ENCODE assay signal across 1 cellular context in the genomic region with DNA sequence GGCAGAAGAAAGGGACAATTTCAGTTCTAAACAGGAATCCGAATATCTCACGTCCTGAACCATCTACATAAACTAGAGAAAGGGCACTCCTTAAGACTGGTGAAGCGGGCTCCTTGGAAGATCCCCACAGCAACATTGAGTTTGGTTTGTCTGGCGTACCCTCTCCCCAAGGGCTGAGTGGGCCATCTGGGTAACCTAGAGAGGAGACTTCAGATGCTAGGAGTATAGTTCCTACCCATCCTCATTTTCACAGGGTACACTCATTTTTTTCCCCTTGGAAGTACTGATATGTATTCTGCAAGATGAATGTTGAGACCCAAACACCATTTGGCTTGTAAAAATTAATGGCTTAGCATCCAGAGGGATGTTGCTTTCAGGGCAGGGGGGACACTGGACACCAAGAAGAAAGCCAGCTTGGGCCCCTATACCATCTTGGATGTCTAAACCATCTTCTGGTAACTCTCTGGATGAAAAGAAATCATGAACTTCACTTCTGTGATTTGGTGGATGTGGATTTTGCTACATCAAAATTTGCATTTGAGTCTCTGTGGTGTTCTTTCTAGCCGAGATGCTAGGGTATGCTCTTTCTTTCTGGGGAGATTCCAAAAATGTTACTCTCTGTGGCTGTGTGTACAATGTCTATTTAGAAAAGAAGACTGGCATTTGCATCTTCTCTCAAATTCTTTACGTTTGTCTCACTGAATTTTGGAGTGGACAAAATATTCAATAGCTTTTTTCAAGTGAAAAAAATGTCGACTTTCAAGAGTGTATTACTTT.
A peak's percentile ranks its signal among the peaks of the same experiment; 100 is the strongest.
TF ChIP-seq lines count a peak whose summit lies in the region.

No MANE protein-coding gene starts in this region.

TF ChIP-seq in GM12878, 131 proteins besides CTCF, POLR2A, EP300 and RAD21:
- no peak for TF ChIP-seq STAT3 (IDR thresholded peaks at IDR 0.05; ENCODE audit: low read depth, low read length)
- TF ChIP-seq RUNX3 (IDR thresholded peaks at IDR 0.05; ENCODE audit: low read length): peak; percentile 54; the same call in 1 of the 2 replicates
- peak in 1 of 2 experiments; percentile 42; a peak in 1 of 4 replicates for TF ChIP-seq IKZF2 (IDR thresholded peaks at IDR 0.05)
- 0 out of 2 replicates have a peak, but pooled peaks have one; percentile 13 for TF ChIP-seq YY1 (IDR thresholded peaks at IDR 0.05; ENCODE audit: low read depth, low read length)
- TF ChIP-seq RBBP5 (conservative IDR thresholded peaks at IDR 0.05): no peak
- TF ChIP-seq, protein P1, sequence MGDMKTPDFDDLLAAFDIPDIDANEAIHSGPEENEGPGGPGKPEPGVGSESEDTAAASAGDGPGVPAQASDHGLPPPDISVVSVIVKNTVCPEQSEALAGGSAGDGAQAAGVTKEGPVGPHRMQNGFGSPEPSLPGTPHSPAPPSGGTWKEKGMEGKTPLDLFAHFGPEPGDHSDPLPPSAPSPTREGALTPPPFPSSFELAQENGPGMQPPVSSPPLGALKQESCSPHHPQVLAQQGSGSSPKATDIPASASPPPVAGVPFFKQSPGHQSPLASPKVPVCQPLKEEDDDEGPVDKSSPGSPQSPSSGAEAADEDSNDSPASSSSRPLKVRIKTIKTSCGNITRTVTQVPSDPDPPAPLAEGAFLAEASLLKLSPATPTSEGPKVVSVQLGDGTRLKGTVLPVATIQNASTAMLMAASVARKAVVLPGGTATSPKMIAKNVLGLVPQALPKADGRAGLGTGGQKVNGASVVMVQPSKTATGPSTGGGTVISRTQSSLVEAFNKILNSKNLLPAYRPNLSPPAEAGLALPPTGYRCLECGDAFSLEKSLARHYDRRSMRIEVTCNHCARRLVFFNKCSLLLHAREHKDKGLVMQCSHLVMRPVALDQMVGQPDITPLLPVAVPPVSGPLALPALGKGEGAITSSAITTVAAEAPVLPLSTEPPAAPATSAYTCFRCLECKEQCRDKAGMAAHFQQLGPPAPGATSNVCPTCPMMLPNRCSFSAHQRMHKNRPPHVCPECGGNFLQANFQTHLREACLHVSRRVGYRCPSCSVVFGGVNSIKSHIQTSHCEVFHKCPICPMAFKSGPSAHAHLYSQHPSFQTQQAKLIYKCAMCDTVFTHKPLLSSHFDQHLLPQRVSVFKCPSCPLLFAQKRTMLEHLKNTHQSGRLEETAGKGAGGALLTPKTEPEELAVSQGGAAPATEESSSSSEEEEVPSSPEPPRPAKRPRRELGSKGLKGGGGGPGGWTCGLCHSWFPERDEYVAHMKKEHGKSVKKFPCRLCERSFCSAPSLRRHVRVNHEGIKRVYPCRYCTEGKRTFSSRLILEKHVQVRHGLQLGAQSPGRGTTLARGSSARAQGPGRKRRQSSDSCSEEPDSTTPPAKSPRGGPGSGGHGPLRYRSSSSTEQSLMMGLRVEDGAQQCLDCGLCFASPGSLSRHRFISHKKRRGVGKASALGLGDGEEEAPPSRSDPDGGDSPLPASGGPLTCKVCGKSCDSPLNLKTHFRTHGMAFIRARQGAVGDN (IDR thresholded peaks at IDR 0.05): peak; percentile 66
- TF ChIP-seq SKIL (IDR thresholded peaks at IDR 0.05; ENCODE audit: low read depth, poor library complexity, severe bottlenecking): peak; percentile 30
- peak; percentile 38; the same call in 1 of the 2 replicates for TF ChIP-seq RELB (IDR thresholded peaks at IDR 0.05; ENCODE audit: low read depth)
- TF ChIP-seq, protein P2, sequence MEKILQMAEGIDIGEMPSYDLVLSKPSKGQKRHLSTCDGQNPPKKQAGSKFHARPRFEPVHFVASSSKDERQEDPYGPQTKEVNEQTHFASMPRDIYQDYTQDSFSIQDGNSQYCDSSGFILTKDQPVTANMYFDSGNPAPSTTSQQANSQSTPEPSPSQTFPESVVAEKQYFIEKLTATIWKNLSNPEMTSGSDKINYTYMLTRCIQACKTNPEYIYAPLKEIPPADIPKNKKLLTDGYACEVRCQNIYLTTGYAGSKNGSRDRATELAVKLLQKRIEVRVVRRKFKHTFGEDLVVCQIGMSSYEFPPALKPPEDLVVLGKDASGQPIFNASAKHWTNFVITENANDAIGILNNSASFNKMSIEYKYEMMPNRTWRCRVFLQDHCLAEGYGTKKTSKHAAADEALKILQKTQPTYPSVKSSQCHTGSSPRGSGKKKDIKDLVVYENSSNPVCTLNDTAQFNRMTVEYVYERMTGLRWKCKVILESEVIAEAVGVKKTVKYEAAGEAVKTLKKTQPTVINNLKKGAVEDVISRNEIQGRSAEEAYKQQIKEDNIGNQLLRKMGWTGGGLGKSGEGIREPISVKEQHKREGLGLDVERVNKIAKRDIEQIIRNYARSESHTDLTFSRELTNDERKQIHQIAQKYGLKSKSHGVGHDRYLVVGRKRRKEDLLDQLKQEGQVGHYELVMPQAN (conservative IDR thresholded peaks at IDR 0.05): no peak
- peak; percentile 21; the same call in 1 of the 2 replicates for TF ChIP-seq MXI1 (IDR thresholded peaks at IDR 0.05; ENCODE audit: low read depth, low read length)
- TF ChIP-seq POU2F2 (IDR thresholded peaks at IDR 0.05; ENCODE audit: borderline replicate concordance, low read depth, low read length): peak; percentile 80; the same call in 2 of the 3 replicates
- TF ChIP-seq ZNF592 (IDR thresholded peaks at IDR 0.05): peak; percentile 40
- TF ChIP-seq POLR2AphosphoS5 (IDR thresholded peaks at IDR 0.05; ENCODE audit: low read length): peak; percentile 74
- TF ChIP-seq CREM (IDR thresholded peaks at IDR 0.05; ENCODE audit: low read depth): 0 out of 2 replicates have a peak, but pooled peaks have one; percentile 26
- TF ChIP-seq, protein P3, sequence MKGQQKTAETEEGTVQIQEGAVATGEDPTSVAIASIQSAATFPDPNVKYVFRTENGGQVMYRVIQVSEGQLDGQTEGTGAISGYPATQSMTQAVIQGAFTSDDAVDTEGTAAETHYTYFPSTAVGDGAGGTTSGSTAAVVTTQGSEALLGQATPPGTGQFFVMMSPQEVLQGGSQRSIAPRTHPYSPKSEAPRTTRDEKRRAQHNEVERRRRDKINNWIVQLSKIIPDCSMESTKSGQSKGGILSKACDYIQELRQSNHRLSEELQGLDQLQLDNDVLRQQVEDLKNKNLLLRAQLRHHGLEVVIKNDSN (IDR thresholded peaks at IDR 0.05; ENCODE audit: borderline replicate concordance, extremely low read length, insufficient read depth, low read depth, low read length): no peak
- no peak for TF ChIP-seq PAX8 (IDR thresholded peaks at IDR 0.05)
- no peak for TF ChIP-seq BACH1 (IDR thresholded peaks at IDR 0.05; ENCODE audit: borderline replicate concordance)
- TF ChIP-seq GABPA (IDR thresholded peaks at IDR 0.05; ENCODE audit: low read depth): no peak
- 0 out of 2 replicates have a peak, but pooled peaks have one; percentile 15 for TF ChIP-seq MTA2 (IDR thresholded peaks at IDR 0.05; ENCODE audit: low read depth)
